Comparison of ENCODE assay signal across 25 cellular contexts in the genomic region with DNA sequence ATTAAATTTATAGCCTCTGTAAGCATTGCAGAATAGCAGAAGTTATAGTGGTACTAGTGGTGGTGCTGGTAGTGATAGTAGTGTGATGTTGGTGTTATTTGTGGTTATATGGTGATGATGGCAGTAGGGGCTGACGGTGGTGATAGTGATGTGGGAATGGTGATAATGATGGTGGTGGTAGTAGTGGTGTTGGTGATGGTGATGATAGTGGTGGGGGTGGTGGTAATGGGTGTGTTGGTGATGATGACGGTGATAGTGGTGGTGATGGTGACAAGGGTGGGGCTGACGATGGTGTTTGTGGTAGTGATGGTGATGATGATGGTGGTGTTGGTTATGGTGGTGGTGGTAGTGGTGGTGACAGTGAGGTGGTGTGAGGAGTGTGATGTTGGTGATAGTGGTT. TPM values are rescaled to one million over a fixed set of nuclear protein-coding genes. Genes with fewer than 3 reads are reported as not detected.
DNase-seq lines count a peak whose midpoint lies in the region; ATAC-seq, FAIRE-seq and TF ChIP-seq lines count a peak whose summit lies in the region.
"Had no signal": no experiment of that assay in that cellular context is flagged by ENCODE, and none has a peak within 500 bp of the region (broad histone marks: within the 10 kb centered on the region; RNA-seq: fewer than 3 reads in every experiment).

No MANE protein-coding gene starts in this region.

- no peak for FAIRE-seq in HepG2 (lab: Jason Lieb, UNC)
- no peak for FAIRE-seq in K562 (lab: Jason Lieb, UNC)
- peak; percentile 58 for FAIRE-seq in urothelium cell line (lab: Jason Lieb, UNC)
- FAIRE-seq: A549, D721Med had no signal

- H3K4me3 ChIP-seq in HepG2 (replicated peaks in 1 of 3; ENCODE audit: insufficient read depth in 1 of 3, low read depth in 2 of 3, low read length in 3 of 3) (no peak overlapping the region), right lobe of liver (no peak overlapping the region), K562 (no peak overlapping the region)
- H3K4me3 ChIP-seq: A549; BLaER1 treated with 17β-estradiol and CSF1 and Interleukin-3, amounts not matched to agents 10 nM and 100 nM had no signal

- TF ChIP-seq POLR2A in HepG2 (IDR thresholded peaks at IDR 0.05; ENCODE audit: insufficient read depth in 1 of 2, low read depth in 2 of 2, low read length in 2 of 2) (no peak), right lobe of liver (IDR thresholded peaks at IDR 0.05) (no peak), K562 (conservative IDR thresholded peaks at IDR 0.05) (no peak)

- no peaks in the 10 kb centered on the region for H3K9me1 ChIP-seq in K562 (ENCODE audit: control insufficient read depth, insufficient read depth, low read length)

- H3K36me3 Mint-ChIP-seq in natural killer cell, result peaks cover 23% of the 10 kb centered on the region
- no peaks in the 10 kb centered on the region for H3K36me3 Mint-ChIP-seq in stimulated activated memory B cell treated with anti-CD40 and anti-IgM and Interleukin-4, amounts not matched to agents 10 μg/mL and 1 μg/mL and 100 μg/mL, for 72 hours
- H3K36me3 Mint-ChIP-seq: CD8-positive, alpha-beta memory T cell had no signal

- TF ChIP-seq EP300 in HepG2 (IDR thresholded peaks at IDR 0.05; ENCODE audit: low read depth in 2 of 2, low read length in 2 of 2) (no peak), HepG2 (CRISPR knock-in tag; IDR thresholded peaks at IDR 0.05; ENCODE audit: borderline replicate concordance) (no peak), K562 (IDR thresholded peaks at IDR 0.05; ENCODE audit: low read length) (no peak)

- no peak for TF ChIP-seq RAD21 in HepG2 (CRISPR knock-in tag; IDR thresholded peaks at IDR 0.05)
- no peak for TF ChIP-seq RAD21 in K562 (CRISPR knock-in tag; conservative IDR thresholded peaks at IDR 0.05 in 1 of 2, IDR thresholded peaks at IDR 0.05 in 1 of 2)

- BruUV-seq in HepG2 (replicated peaks; lab: Mats Ljungman, UMichigan) (no TSS peak), K562 (replicated peaks; lab: Mats Ljungman, UMichigan) (no TSS peak)

- H3K4me3 Mint-ChIP-seq in natural killer cell, result peak overlapping the region; percentile 1
- no peak overlapping the region for H3K4me3 Mint-ChIP-seq in stimulated activated memory B cell treated with anti-CD40 and anti-IgM and Interleukin-4, amounts not matched to agents 10 μg/mL and 1 μg/mL and 100 μg/mL, for 72 hours
- H3K4me3 Mint-ChIP-seq: CD14-positive monocyte; CD4-positive, alpha-beta T cell; CD8-positive, alpha-beta memory T cell had no signal

- 79% methylated on average over 3 of the region's 3 CpGs for WGBS in HepG2 (ENCODE audit: low lambda C conversion rate)
- 50% methylated on average over 2 of the region's 3 CpGs for WGBS in right lobe of liver (ENCODE audit: insufficient coverage, low coverage, low lambda C conversion rate, missing lambda C conversion rate)
- 0% methylated on average over 3 of the region's 3 CpGs for WGBS in K562 (ENCODE audit: insufficient coverage, low coverage, missing lambda C conversion rate)

- DNase-seq in HepG2 (ENCODE audit: low spot score) (no peak), right lobe of liver (no peak), K562 (ENCODE audit: extremely low read depth in 1 of 4, low spot score in 3 of 4) (no peak), natural killer cell (peak; percentile 17), urothelium cell line (ENCODE audit: low spot score) (no peak), G401 (ENCODE audit: low spot score) (no peak)
- DNase-seq: 8988T; ACHN; AML-193; BE2C; CD4-positive, alpha-beta T cell; CD8-positive, alpha-beta memory T cell; DMS 273 treated with DMSO at 0.1 percent for 48 hours; DMS79; EL; GF-D8; GOT3; H7; HCEC 1CT had no signal

- H3K9ac ChIP-seq in HepG2 (ENCODE audit: insufficient read depth, low read depth, low read length) (no peak overlapping the region), K562 (ENCODE audit: insufficient read depth in 1 of 2, low read depth in 2 of 2, low read length in 2 of 2) (no peak overlapping the region)
- H3K9ac ChIP-seq: BLaER1 treated with 17β-estradiol and CSF1 and Interleukin-3, amounts not matched to agents 10 nM and 100 nM had no signal

- ATAC-seq in HepG2, result no peak
- ATAC-seq in right lobe of liver, result no peak
- ATAC-seq in K562, result no peak
- ATAC-seq in natural killer cell, result peak; percentile 40 to 77 (median 44)
- ATAC-seq in GM21786 (IDR thresholded peaks at IDR 0.05; ENCODE audit: unreplicated experiment), result no peak
- ATAC-seq in stimulated activated memory B cell treated with anti-CD40 and anti-IgM and Interleukin-4, amounts not matched to agents 10 μg/mL and 1 μg/mL and 100 μg/mL, for 72 hours, result no peak
- ATAC-seq: A549 had no signal

- intact Hi-C loops in HepG2 (cut with micrococcal nuclease; ENCODE audit: unreplicated experiment), result no loop called here
- intact Hi-C loops in right lobe of liver (cut with DNase I), result no loop called here
- intact Hi-C loops in K562 (cut with micrococcal nuclease), result no loop called here
- intact Hi-C loops in natural killer cell (cut with micrococcal nuclease), result no loop called here

- H3K27ac ChIP-seq in HepG2 (ENCODE audit: extremely low read length, insufficient read depth, low read length) (no peak overlapping the region), right lobe of liver (no peak overlapping the region), K562 (ENCODE audit: extremely low read depth, low read depth, low read length) (no peak overlapping the region)
- H3K27ac ChIP-seq: A549; BLaER1 treated with 17β-estradiol and CSF1 and Interleukin-3, amounts not matched to agents 10 nM and 100 nM had no signal

- H4K20me1 ChIP-seq in HepG2 (ENCODE audit: insufficient read depth, low read length) (no peaks in the 10 kb centered on the region), K562 (replicated peaks; ENCODE audit: control insufficient read depth, insufficient read depth, low read length) (no peaks in the 10 kb centered on the region)
- H4K20me1 ChIP-seq: BLaER1 treated with 17β-estradiol and CSF1 and Interleukin-3, amounts not matched to agents 10 nM and 100 nM had no signal

- H3K27me3 Mint-ChIP-seq in natural killer cell (ENCODE audit: low read depth in 2 of 2), result peaks cover 0 to 11% of the 10 kb centered on the region in 2 donors
- H3K27me3 Mint-ChIP-seq in stimulated activated memory B cell treated with anti-CD40 and anti-IgM and Interleukin-4, amounts not matched to agents 10 μg/mL and 1 μg/mL and 100 μg/mL, for 72 hours, result no peaks in the 10 kb centered on the region

- H3K4me2 ChIP-seq in HepG2 (ENCODE audit: low read depth, low read length) (no peak overlapping the region), K562 (ENCODE audit: insufficient read depth, low read length) (no peak overlapping the region)
- H3K4me2 ChIP-seq: A549; BLaER1 treated with 17β-estradiol and CSF1 and Interleukin-3, amounts not matched to agents 10 nM and 100 nM had no signal

- H3K36me3 ChIP-seq in HepG2 (replicated peaks in 1 of 2; ENCODE audit: control insufficient read depth in 1 of 2, insufficient read depth in 2 of 2, low read length in 2 of 2) (no peaks in the 10 kb centered on the region), right lobe of liver (no peaks in the 10 kb centered on the region), K562 (ENCODE audit: control insufficient read depth, insufficient read depth, low read length) (no peaks in the 10 kb centered on the region)
- H3K36me3 ChIP-seq: BE2C; BLaER1 treated with 17β-estradiol and CSF1 and Interleukin-3, amounts not matched to agents 10 nM and 100 nM had no signal

- H3K79me2 ChIP-seq in HepG2 (ENCODE audit: insufficient read depth, low read length), result no peaks in the 10 kb centered on the region
- no peaks in the 10 kb centered on the region for H3K79me2 ChIP-seq in K562 (ENCODE audit: control insufficient read depth, insufficient read depth, low read length)

- TF ChIP-seq CTCF in HepG2 (CRISPR knock-in tag; IDR thresholded peaks at IDR 0.05) (no peak), right lobe of liver (IDR thresholded peaks at IDR 0.05) (no peak), K562 (IDR thresholded peaks at IDR 0.05 in 2 of 3, conservative IDR thresholded peaks at IDR 0.05 in 1 of 3; ENCODE audit: insufficient read depth in 2 of 3, low read depth in 1 of 3, low read length in 3 of 3) (no peak), natural killer cell (IDR thresholded peaks at IDR 0.05) (no peak)

- peak overlapping the region; percentile 59 to 78 for H3K27ac Mint-ChIP-seq in natural killer cell
- H3K27ac Mint-ChIP-seq in stimulated activated memory B cell treated with anti-CD40 and anti-IgM and Interleukin-4, amounts not matched to agents 10 μg/mL and 1 μg/mL and 100 μg/mL, for 72 hours, result no peak overlapping the region
- H3K27ac Mint-ChIP-seq: CD4-positive, alpha-beta T cell; CD8-positive, alpha-beta memory T cell had no signal

- in situ Hi-C loops in HepG2 (cut with HindIII; ENCODE audit: extremely low pct_ligation_motif_present, low pct_unique_long_range_greater_than_20kb) (no loop called here), K562 (cut with MboI) (no loop called here), G401 (cut with HindIII; ENCODE audit: low sequenced_read_pairs) (no loop called here)

- H2AFZ ChIP-seq in HepG2 (ENCODE audit: low read length) (no peak overlapping the region), K562 (ENCODE audit: low read depth, low read length) (no peak overlapping the region)

- peaks cover 4 to 7% of the 10 kb centered on the region in 2 donors for H3K9me3 Mint-ChIP-seq in natural killer cell
- H3K9me3 Mint-ChIP-seq in stimulated activated memory B cell treated with anti-CD40 and anti-IgM and Interleukin-4, amounts not matched to agents 10 μg/mL and 1 μg/mL and 100 μg/mL, for 72 hours, result peaks cover 6% of the 10 kb centered on the region
- H3K9me3 Mint-ChIP-seq: CD4-positive, alpha-beta T cell had no signal

- H3K27me3 ChIP-seq in HepG2 (ENCODE audit: control insufficient read depth in 1 of 2, insufficient read depth in 2 of 2, low read length in 2 of 2) (no peaks in the 10 kb centered on the region), right lobe of liver (no peaks in the 10 kb centered on the region), K562 (ENCODE audit: control insufficient read depth in 2 of 2, insufficient read depth in 2 of 2, low read length in 2 of 2) (no peaks in the 10 kb centered on the region)
- H3K27me3 ChIP-seq: BE2C; BLaER1 treated with 17β-estradiol and CSF1 and Interleukin-3, amounts not matched to agents 10 nM and 100 nM had no signal

- POLR2A ChIA-PET in HepG2 (lab: Yijun Ruan, JAX), result no interaction called here
- POLR2A ChIA-PET in K562 (lab: Yijun Ruan, JAX), result no interaction called here

- no peaks in the 10 kb centered on the region for H3K9me3 ChIP-seq in HepG2 (ENCODE audit: low read length)
- no peaks in the 10 kb centered on the region for H3K9me3 ChIP-seq in right lobe of liver
- H3K9me3 ChIP-seq in K562 (replicated peaks; ENCODE audit: control insufficient read depth, insufficient read depth, low read depth, low read length), result no peaks in the 10 kb centered on the region
- H3K9me3 ChIP-seq: A549; BE2C; BLaER1 treated with 17β-estradiol and CSF1 and Interleukin-3, amounts not matched to agents 10 nM and 100 nM had no signal

- peaks cover 0 to 10% of the 10 kb centered on the region in 2 donors for H3K4me1 Mint-ChIP-seq in natural killer cell
- no peaks in the 10 kb centered on the region for H3K4me1 Mint-ChIP-seq in stimulated activated memory B cell treated with anti-CD40 and anti-IgM and Interleukin-4, amounts not matched to agents 10 μg/mL and 1 μg/mL and 100 μg/mL, for 72 hours
- H3K4me1 Mint-ChIP-seq: CD8-positive, alpha-beta memory T cell had no signal

- CTCF ChIA-PET in HepG2 (lab: Yijun Ruan, JAX; ENCODE audit: low intra/inter-chr PET ratio, low total read pairs) (no interaction called here), K562 (lab: Yijun Ruan, JAX; ENCODE audit: low intra/inter-chr PET ratio) (no interaction called here)

- H3K4me1 ChIP-seq in HepG2 (ENCODE audit: insufficient read depth, low read length), result no peaks in the 10 kb centered on the region
- H3K4me1 ChIP-seq in right lobe of liver, result no peaks in the 10 kb centered on the region
- H3K4me1 ChIP-seq in K562 (replicated peaks in 1 of 2; ENCODE audit: control insufficient read depth in 2 of 2, insufficient read depth in 2 of 2, low read length in 2 of 2), result no peaks in the 10 kb centered on the region
- H3K4me1 ChIP-seq: A549, BE2C had no signal

RNA-seq across cellular contexts. Expression of gene MGAM2, which starts 54.4 kb away (rescaled TPM):
- total RNA-seq in HepG2 (2016; rRNA removed; fragmentation: Illumina TruSeq; extraction: Trizol), result not detected in 2 replicates
- not detected in 2 replicates for total RNA-seq in HepG2 (2016; cell fraction: cytosol; rRNA removed; fragmentation: Illumina TruSeq; extraction: Trizol; ENCODE audit: low read depth)
- total RNA-seq in HepG2 (2016; cell fraction: insoluble cytoplasmic fraction; rRNA removed; fragmentation: Illumina TruSeq; extraction: Trizol), result 0.01 and 0.02 TPM in 2 replicates
- total RNA-seq in HepG2 (2016; cell fraction: membrane; rRNA removed; fragmentation: Illumina TruSeq; extraction: Trizol), result not detected in 2 replicates
- total RNA-seq in HepG2 (2016; cell fraction: nucleus; rRNA removed; fragmentation: Illumina TruSeq; extraction: Trizol), result 0.03 and 0.09 TPM in 2 replicates
- polyA plus RNA-seq in HepG2 (2011; rRNA removed), result 0.21 and 0.29 TPM in 2 replicates
- 0.01 and 0.08 TPM in 2 replicates for polyA plus RNA-seq in HepG2 (2011; cell fraction: cytosol; rRNA removed)
- 0.37 and 0.47 TPM in 2 replicates for polyA plus RNA-seq in HepG2 (2011; cell fraction: nucleus; rRNA removed)
- 0.07 and 0.11 TPM in 2 replicates for polyA plus RNA-seq in HepG2 (2012)
- not detected in 2 replicates for polyA plus RNA-seq in HepG2 (2016; cell fraction: cytosol; fragmentation: Illumina TruSeq; extraction: Trizol; ENCODE audit: low read depth)
- polyA plus RNA-seq in HepG2 (2016; cell fraction: insoluble cytoplasmic fraction; fragmentation: Illumina TruSeq; extraction: Trizol; ENCODE audit: low read depth), result not detected in 2 replicates
- polyA plus RNA-seq in HepG2 (2016; cell fraction: membrane; fragmentation: Illumina TruSeq; extraction: Trizol; ENCODE audit: low read depth), result not detected in 2 replicates
- polyA plus RNA-seq in HepG2 (2016; cell fraction: nucleus; fragmentation: Illumina TruSeq; extraction: Trizol; ENCODE audit: insufficient read depth, low read depth), result 0.27 TPM in 1 of 2 replicates, not detected in the other
- polyA minus RNA-seq in HepG2 (2011; rRNA and poly(A)+ RNA removed; ENCODE audit: low replicate concordance), result 0.12 TPM in 1 of 2 replicates, not detected in the other
- not detected in 2 replicates for polyA minus RNA-seq in HepG2 (2011; cell fraction: cytosol; rRNA and poly(A)+ RNA removed)
- 0.26 and 0.50 TPM in 2 replicates for polyA minus RNA-seq in HepG2 (2011; cell fraction: nucleus; rRNA and poly(A)+ RNA removed)
- 1 to 10 TPM in 1 of 6 experiments, under 1 TPM in 5; 0.09 to 4.4 (median 0.25) TPM for total RNA-seq in right lobe of liver
- not detected in 2 replicates for total RNA-seq in K562 (2011; cell fraction: chromatin; rRNA removed; ENCODE audit: low replicate concordance)
- total RNA-seq in K562 (2011; cell fraction: nucleolus; rRNA removed), result not detected in 2 replicates
- total RNA-seq in K562 (2011; cell fraction: nucleoplasm; rRNA removed), result 0.07 TPM in 1 of 2 replicates, not detected in the other
- total RNA-seq in K562 (2014; rRNA removed), result not detected in 2 replicates
- not detected in 2 replicates for total RNA-seq in K562 (2014; rRNA removed; fragmentation: Illumina TruSeq; extraction: Trizol)
- not detected in 2 replicates for total RNA-seq in K562 (2015; rRNA removed; fragmentation: Illumina TruSeq; extraction: Trizol)
- total RNA-seq in K562 (2021), result 0.02 TPM in 1 of 2 replicates, not detected in the other
- polyA plus RNA-seq in K562 (2011; rRNA removed), result 0.01 and 0.03 TPM in 2 replicates
- polyA plus RNA-seq in K562 (2011; cell fraction: cytosol; rRNA removed), result 0.01 TPM in 1 of 2 replicates, not detected in the other
- polyA plus RNA-seq in K562 (2011; cell fraction: nucleus; rRNA removed), result 0.03 and 0.11 TPM in 2 replicates
- not detected in 2 replicates for polyA plus RNA-seq in K562 (2012)
- not detected in 2 replicates for polyA plus RNA-seq in K562 (2014; fragmentation: Illumina TruSeq; extraction: Trizol)
- polyA plus RNA-seq in K562 (2014; fragmentation: Nextera tagmentation; extraction: Ambion mirVana), result not detected
- not detected in 2 replicates for polyA plus RNA-seq in K562 (2014; rRNA removed)
- not detected in 2 replicates for polyA minus RNA-seq in K562 (2011; rRNA and poly(A)+ RNA removed)
- polyA minus RNA-seq in K562 (2011; cell fraction: cytosol; rRNA and poly(A)+ RNA removed), result not detected in 2 replicates
- polyA minus RNA-seq in K562 (2011; cell fraction: nucleus; rRNA and poly(A)+ RNA removed), result 0.11 TPM in 1 of 2 replicates, not detected in the other
- 1 to 10 TPM in 2 of 3 donors, under 1 TPM in 1; 0.73 to 1.9 (median 1.1) TPM for total RNA-seq in natural killer cell
- not detected in 2 replicates for total RNA-seq in G401 (2014; rRNA removed; shearing (Covaris generic))
- total RNA-seq: CD4-positive, alpha-beta T cell; CD8-positive, alpha-beta memory T cell; H7 had no signal
- polyA plus RNA-seq: CD14-positive monocyte; CD8-positive, alpha-beta memory T cell had no signal

Comparison
In these comparisons a context has a peak if more than half of its experiments do, and no peak if none do; other contexts are left out.
1. ATAC-seq: peak in natural killer cell (3 of 3); none in HepG2 (single experiment), right lobe of liver (0 of 4), K562 (single experiment), GM21786 (single experiment) and stimulated activated memory B cell treated with anti-CD40 and anti-IgM and Interleukin-4, amounts not matched to agents 10 μg/mL and 1 μg/mL and 100 μg/mL, for 72 hours (single experiment).